Comparison of ENCODE assay signal across 20 cellular contexts in genomic region chr10:52208394-52208793, GRCh38.
DNase-seq lines count a peak whose midpoint lies in the region; ATAC-seq and TF ChIP-seq lines count a peak whose summit lies in the region.
"Had no signal": no experiment of that assay in that cellular context is flagged by ENCODE, and none has a peak within 500 bp of the region (broad histone marks: within the 10 kb centered on the region; RNA-seq: fewer than 3 reads in every experiment).

No MANE protein-coding gene starts in this region.

- ATAC-seq in psoas muscle, result no peak
- ATAC-seq: CD8-positive, alpha-beta T cell had no signal

- DNase-seq in NCI-H1417 (lab: John Stamatoyannopoulos, UW) (peak in 2 of 3 experiments; percentile 3 to 8), NCI-H1417 treated with DMSO at 0.1 percent for 48 hours (lab: John Stamatoyannopoulos, UW) (no peak), NCI-H69 (lab: John Stamatoyannopoulos, UW) (peak; percentile 18), psoas muscle (no peak), cortex of kidney (lab: John Stamatoyannopoulos, UW) (no peak), HuH-7 (ENCODE audit: low spot score) (no peak)
- DNase-seq in CD8-positive, alpha-beta memory T cell, result no peak
- DNase-seq: CD4-positive, CD25-positive, alpha-beta regulatory T cell; CD8-positive, alpha-beta T cell; DMS53; DMS79 treated with DMSO at 0.1 percent for 48 hours; GF-D8; GOT3; HFFc6 had no signal

- intact Hi-C loops in psoas muscle (cut with DNase I), result no loop called here

- H3K27me3 Mint-ChIP-seq in nephron (ENCODE audit: low read depth), result no peaks in the 10 kb centered on the region
- H3K27me3 Mint-ChIP-seq in CD8-positive, alpha-beta memory T cell, result peaks cover 0 to 2% of the 10 kb centered on the region in 2 donors
- H3K27me3 Mint-ChIP-seq: CD4-positive, CD25-positive, alpha-beta regulatory T cell had no signal

- no peak overlapping the region for H3K4me3 Mint-ChIP-seq in nephron
- no peak overlapping the region for H3K4me3 Mint-ChIP-seq in CD8-positive, alpha-beta memory T cell
- H3K4me3 Mint-ChIP-seq: B cell; CD4-positive, CD25-positive, alpha-beta regulatory T cell; CD8-positive, alpha-beta T cell; HFFc6 had no signal

- no peaks in the 10 kb centered on the region for H3K9me3 ChIP-seq in psoas muscle
- no peaks in the 10 kb centered on the region for H3K9me3 ChIP-seq in CD8-positive, alpha-beta memory T cell (ENCODE audit: low read length)
- H3K9me3 ChIP-seq: HAP-1 had no signal

- TF ChIP-seq CTCF in nephron (IDR thresholded peaks at IDR 0.05; ENCODE audit: unreplicated experiment in 3 of 3) (no peak), psoas muscle (IDR thresholded peaks at IDR 0.05) (no peak)

- no peaks in the 10 kb centered on the region for H3K36me3 Mint-ChIP-seq in nephron (ENCODE audit: low read depth)
- no peaks in the 10 kb centered on the region for H3K36me3 Mint-ChIP-seq in CD8-positive, alpha-beta memory T cell
- H3K36me3 Mint-ChIP-seq: CD4-positive, CD25-positive, alpha-beta regulatory T cell; CD8-positive, alpha-beta T cell had no signal

- H3K4me1 Mint-ChIP-seq in nephron, result peaks cover 33% of the 10 kb centered on the region
- H3K4me1 Mint-ChIP-seq in CD8-positive, alpha-beta memory T cell, result no peaks in the 10 kb centered on the region
- H3K4me1 Mint-ChIP-seq: B cell; CD4-positive, CD25-positive, alpha-beta regulatory T cell had no signal

- H3K9me3 Mint-ChIP-seq in nephron, result peaks cover 16% of the 10 kb centered on the region
- H3K9me3 Mint-ChIP-seq in CD8-positive, alpha-beta memory T cell, result peaks cover 0 to 2% (median 0%) of the 10 kb centered on the region in 5 donors
- H3K9me3 Mint-ChIP-seq: CD8-positive, alpha-beta T cell; HFFc6 had no signal

- POLR2A ChIA-PET in CD8-positive, alpha-beta memory T cell (lab: Charles Lee), result no interaction called here

- WGBS in psoas muscle, 3 donors, result 60 to 75% (median 63%) methylated on average over 2 of the region's 2 CpGs

- H3K36me3 ChIP-seq in psoas muscle (ENCODE audit: insufficient read depth in 1 of 2, low read depth in 1 of 2), result no peaks in the 10 kb centered on the region
- no peaks in the 10 kb centered on the region for H3K36me3 ChIP-seq in CD8-positive, alpha-beta memory T cell (ENCODE audit: insufficient read depth, low read length)
- H3K36me3 ChIP-seq: BLaER1, HAP-1 had no signal

- CTCF ChIA-PET in CD8-positive, alpha-beta memory T cell (lab: Charles Lee), result no interaction called here

- peak overlapping the region; percentile 17 for H3K27ac ChIP-seq in psoas muscle
- no peak overlapping the region for H3K27ac ChIP-seq in CD8-positive, alpha-beta memory T cell (ENCODE audit: low read depth, low read length)
- H3K27ac ChIP-seq: 22Rv1, BLaER1, C4-2B had no signal

- peak overlapping the region; percentile 21 to 47 (median 34) for H3K27ac Mint-ChIP-seq in nephron
- no peak overlapping the region for H3K27ac Mint-ChIP-seq in CD8-positive, alpha-beta memory T cell
- H3K27ac Mint-ChIP-seq: B cell; CD4-positive, CD25-positive, alpha-beta regulatory T cell; CD8-positive, alpha-beta T cell; HFFc6 had no signal

- no peak overlapping the region for H3K4me3 ChIP-seq in psoas muscle
- no peak overlapping the region for H3K4me3 ChIP-seq in CD8-positive, alpha-beta memory T cell (ENCODE audit: low read length)
- H3K4me3 ChIP-seq: BLaER1, HAP-1 had no signal

- H3K4me1 ChIP-seq in psoas muscle, result peaks cover 41% of the 10 kb centered on the region
- no peaks in the 10 kb centered on the region for H3K4me1 ChIP-seq in CD8-positive, alpha-beta memory T cell (ENCODE audit: insufficient read depth, low read length)
- H3K4me1 ChIP-seq: HAP-1 had no signal

- no peaks in the 10 kb centered on the region for H3K27me3 ChIP-seq in psoas muscle (ENCODE audit: insufficient read depth in 3 of 3, low read length in 2 of 3)
- no peaks in the 10 kb centered on the region for H3K27me3 ChIP-seq in CD8-positive, alpha-beta memory T cell (ENCODE audit: insufficient read depth, low read length, poor library complexity, severe bottlenecking)
- H3K27me3 ChIP-seq: BLaER1 had no signal

Comparison
In these comparisons a context has a peak if more than half of its experiments do, and no peak if none do; other contexts are left out.
1. DNase-seq: peak in NCI-H1417 (2 of 3) and NCI-H69 (single experiment); none in NCI-H1417 treated with DMSO at 0.1 percent for 48 hours (single experiment), psoas muscle (0 of 2), cortex of kidney (single experiment), CD8-positive, alpha-beta memory T cell (0 of 5) and HuH-7 (single experiment).
2. H3K27ac Mint-ChIP-seq: peak in nephron (3 of 3); none in CD8-positive, alpha-beta memory T cell (0 of 8).